ENCODE assay signal across 8 cellular contexts in genomic region chr6:87588756-87589407, GRCh38. TPM values are rescaled to one million over a fixed set of nuclear protein-coding genes. Genes with fewer than 3 reads are reported as not detected.
DNase-seq lines count a peak whose midpoint lies in the region; ATAC-seq and TF ChIP-seq lines count a peak whose summit lies in the region.

No MANE protein-coding gene starts in this region.

- H3K4me3 ChIP-seq in CD4-positive, CD25-positive, alpha-beta regulatory T cell (ENCODE audit: low read depth, low read length), result peak overlapping the region; percentile 99
- peak overlapping the region; percentile 84 for H3K4me3 ChIP-seq in OCI-LY1 (ENCODE audit: low read depth, low read length, poor library complexity, severe bottlenecking)
- peak overlapping the region; percentile 99 for H3K4me3 ChIP-seq in endocrine pancreas (ENCODE audit: control insufficient read depth, insufficient read depth, low read length)
- peak overlapping the region; percentile 83 for H3K4me3 ChIP-seq in neural progenitor cell

- TF ChIP-seq CTCF in OCI-LY1 (IDR thresholded peaks at IDR 0.05; ENCODE audit: low read length) (no peak), neural progenitor cell (IDR thresholded peaks at IDR 0.05) (no peak)

- H3K4me1 Mint-ChIP-seq in CD4-positive, CD25-positive, alpha-beta regulatory T cell, result peaks cover 27 to 94% (median 71%) of the 10 kb centered on the region in 4 donors
- H3K4me1 Mint-ChIP-seq in neural progenitor cell, result peaks cover 22% of the 10 kb centered on the region

- ATAC-seq in CD4-positive, CD25-positive, alpha-beta regulatory T cell (ENCODE audit: low read depth in 2 of 2), result no peak

- H3K27me3 ChIP-seq in CD4-positive, CD25-positive, alpha-beta regulatory T cell (ENCODE audit: control insufficient read depth, insufficient read depth, low read length), result no peaks in the 10 kb centered on the region
- no peaks in the 10 kb centered on the region for H3K27me3 ChIP-seq in OCI-LY1 (ENCODE audit: insufficient read depth, low read length)
- H3K27me3 ChIP-seq in endocrine pancreas (ENCODE audit: control insufficient read depth, insufficient read depth, low read length), result no peaks in the 10 kb centered on the region
- no peaks in the 10 kb centered on the region for H3K27me3 ChIP-seq in neural progenitor cell

- H3K27ac ChIP-seq in CD4-positive, CD25-positive, alpha-beta regulatory T cell (ENCODE audit: insufficient read depth, low read length, poor library complexity, severe bottlenecking), result peak overlapping the region; percentile 89
- H3K27ac ChIP-seq in OCI-LY1 (ENCODE audit: low read depth, low read length, poor library complexity, severe bottlenecking) (no peak overlapping the region), neural progenitor cell (no peak overlapping the region)

- peak in 1 of 3 donors; percentile 5 for DNase-seq in CD4-positive, CD25-positive, alpha-beta regulatory T cell
- DNase-seq in neural progenitor cell (ENCODE audit: low spot score) (no peak), A172 (ENCODE audit: low spot score) (no peak), middle frontal gyrus (ENCODE audit: extremely low spot score, low spot score) (no peak), HUDEP-2 (lab: John Stamatoyannopoulos, UW; ENCODE audit: unreplicated experiment in 76 of 76) (no peak)
- no peak for DNase-seq in activated CD4-positive, CD25-positive, alpha-beta regulatory T cell treated with anti-CD3 and anti-CD28 coated beads, Interleukin-2, amount 50 U/mL, for 72 hours

- H4K20me1 ChIP-seq in OCI-LY1 (ENCODE audit: insufficient read depth, low read length) (no peaks in the 10 kb centered on the region), neural progenitor cell (ENCODE audit: low read depth) (peaks cover 23% of the 10 kb centered on the region)

- H3K9me3 Mint-ChIP-seq in CD4-positive, CD25-positive, alpha-beta regulatory T cell, result peaks cover 0 to 2% (median 0%) of the 10 kb centered on the region in 7 donors
- H3K9me3 Mint-ChIP-seq in neural progenitor cell, result no peaks in the 10 kb centered on the region

- H3K27me3 Mint-ChIP-seq in CD4-positive, CD25-positive, alpha-beta regulatory T cell, result no peaks in the 10 kb centered on the region
- no peaks in the 10 kb centered on the region for H3K27me3 Mint-ChIP-seq in neural progenitor cell (ENCODE audit: insufficient read depth, low read depth)

- no peaks in the 10 kb centered on the region for H3K9me3 ChIP-seq in CD4-positive, CD25-positive, alpha-beta regulatory T cell (ENCODE audit: control insufficient read depth in 2 of 2, low read length in 2 of 2)
- H3K9me3 ChIP-seq in OCI-LY1 (ENCODE audit: low read length) (no peaks in the 10 kb centered on the region), endocrine pancreas (ENCODE audit: control insufficient read depth, low read length) (no peaks in the 10 kb centered on the region), neural progenitor cell (ENCODE audit: low read depth) (no peaks in the 10 kb centered on the region)

- H3K79me2 ChIP-seq in OCI-LY1 (ENCODE audit: insufficient read depth, low read length), result peaks cover 71% of the 10 kb centered on the region
- peaks cover 98% of the 10 kb centered on the region for H3K79me2 ChIP-seq in neural progenitor cell (ENCODE audit: low read depth)

- H3K27ac Mint-ChIP-seq in CD4-positive, CD25-positive, alpha-beta regulatory T cell, result peak overlapping the region; percentile 63 to 99 (median 97)
- H3K27ac Mint-ChIP-seq in neural progenitor cell, result peak overlapping the region; percentile 94

- H2AFZ ChIP-seq in OCI-LY1 (ENCODE audit: low read length) (no peak overlapping the region), neural progenitor cell (replicated peaks) (no peak overlapping the region)

- no peaks in the 10 kb centered on the region for H3F3A ChIP-seq in OCI-LY1 (ENCODE audit: insufficient read depth, low read length)
- H3F3A ChIP-seq in neural progenitor cell (ENCODE audit: low read depth), result no peaks in the 10 kb centered on the region

- H3K36me3 ChIP-seq in CD4-positive, CD25-positive, alpha-beta regulatory T cell (ENCODE audit: control insufficient read depth, insufficient read depth, low read length), result peaks cover 17% of the 10 kb centered on the region
- peaks cover 39% of the 10 kb centered on the region for H3K36me3 ChIP-seq in OCI-LY1 (ENCODE audit: insufficient read depth, low read length)
- H3K36me3 ChIP-seq in endocrine pancreas (ENCODE audit: control insufficient read depth, insufficient read depth, low read length), result no peaks in the 10 kb centered on the region
- peaks cover 5% of the 10 kb centered on the region for H3K36me3 ChIP-seq in neural progenitor cell

- no peaks in the 10 kb centered on the region for H3K9me2 ChIP-seq in OCI-LY1 (ENCODE audit: low read depth, low read length)

- H3K4me2 ChIP-seq in OCI-LY1 (ENCODE audit: low read length), result peak overlapping the region; percentile 86
- peak overlapping the region; percentile 96 for H3K4me2 ChIP-seq in neural progenitor cell

- peaks cover 51% of the 10 kb centered on the region for H3K4me1 ChIP-seq in CD4-positive, CD25-positive, alpha-beta regulatory T cell (ENCODE audit: control insufficient read depth, insufficient read depth, low read length, poor library complexity, severe bottlenecking)
- peaks cover 31% of the 10 kb centered on the region for H3K4me1 ChIP-seq in OCI-LY1 (ENCODE audit: insufficient read depth, low read length, severe bottlenecking)
- H3K4me1 ChIP-seq in endocrine pancreas (ENCODE audit: control insufficient read depth, insufficient read depth, low read length), result peaks cover 26% of the 10 kb centered on the region
- peaks cover 13% of the 10 kb centered on the region for H3K4me1 ChIP-seq in neural progenitor cell

- peaks cover 20% of the 10 kb centered on the region for H3K36me3 Mint-ChIP-seq in CD4-positive, CD25-positive, alpha-beta regulatory T cell
- peaks cover 16% of the 10 kb centered on the region for H3K36me3 Mint-ChIP-seq in neural progenitor cell

- H3K9ac ChIP-seq in OCI-LY1 (ENCODE audit: low read length) (peak overlapping the region; percentile 87), endocrine pancreas (ENCODE audit: control insufficient read depth, insufficient read depth, low read length) (peak overlapping the region; percentile 97), neural progenitor cell (peak overlapping the region; percentile 70)

- H3K4me3 Mint-ChIP-seq in CD4-positive, CD25-positive, alpha-beta regulatory T cell, result peak overlapping the region; percentile 93 to 99 (median 96)
- peak overlapping the region; percentile 96 for H3K4me3 Mint-ChIP-seq in neural progenitor cell

RNA-seq across cellular contexts. Expression of gene RARS2, which starts 0.9 kb away (rescaled TPM):
- total RNA-seq in CD4-positive, CD25-positive, alpha-beta regulatory T cell, result 34.0 TPM
- polyA plus RNA-seq in CD4-positive, CD25-positive, alpha-beta regulatory T cell, result 10 to 100 TPM; 34.8 to 44.7 (median 42.8) TPM
- total RNA-seq in neural progenitor cell (ENCODE audit: low replicate concordance), result 39.0 and 53.6 TPM in 2 replicates
- total RNA-seq in A172 (2014; rRNA removed; shearing (Covaris generic)), result 26.9 and 41.4 TPM in 2 replicates

RNA-seq across cellular contexts. Expression of gene ORC3, which starts 1.1 kb away (rescaled TPM):
- 17.8 TPM for total RNA-seq in CD4-positive, CD25-positive, alpha-beta regulatory T cell
- polyA plus RNA-seq in CD4-positive, CD25-positive, alpha-beta regulatory T cell, result 10 to 100 TPM; 32.2 to 49.3 (median 40.3) TPM
- total RNA-seq in neural progenitor cell (ENCODE audit: low replicate concordance), result 76.0 and 99.3 TPM in 2 replicates
- total RNA-seq in A172 (2014; rRNA removed; shearing (Covaris generic)), result 42.4 and 48.7 TPM in 2 replicates
